ENCODE assay signal across 13 cellular contexts in genomic region chr16:87926246-87927194, GRCh38. TPM values are rescaled to one million over a fixed set of nuclear protein-coding genes. Genes with fewer than 3 reads are reported as not detected.
DNase-seq lines count a peak whose midpoint lies in the region; ATAC-seq lines count a peak whose summit lies in the region.
"Had no signal": no experiment of that assay in that cellular context is flagged by ENCODE, and none has a peak within 500 bp of the region (broad histone marks: within the 10 kb centered on the region; RNA-seq: fewer than 3 reads in every experiment).

No MANE protein-coding gene starts in this region.

- H3K4me1 Mint-ChIP-seq in activated CD4-positive, alpha-beta T cell treated with anti-CD3 and anti-CD28 coated beads for 36 hours: peaks cover 7% of the 10 kb centered on the region
- H3K4me1 Mint-ChIP-seq in activated naive CD8-positive, alpha-beta T cell (ENCODE audit: low read depth): peaks cover 13% of the 10 kb centered on the region
- peaks cover 10% of the 10 kb centered on the region for H3K4me1 Mint-ChIP-seq in stimulated activated effector memory CD8-positive, alpha-beta T cell treated with anti-CD3 and anti-CD28 coated beads, Interleukin-12 subunit alpha, Interleukin-12 subunit beta, amount 100 ng/mL, for 72 hours

- POLR2A ChIA-PET in activated CD4-positive, alpha-beta T cell treated with anti-CD3 and anti-CD28 coated beads for 36 hours (lab: Charles Lee): no interaction called here

- no peak overlapping the region for H3K4me3 Mint-ChIP-seq in activated CD4-positive, alpha-beta T cell treated with anti-CD3 and anti-CD28 coated beads for 36 hours
- peak overlapping the region; percentile 65 for H3K4me3 Mint-ChIP-seq in activated naive CD8-positive, alpha-beta T cell
- no peak overlapping the region for H3K4me3 Mint-ChIP-seq in stimulated activated effector memory CD8-positive, alpha-beta T cell treated with anti-CD3 and anti-CD28 coated beads, Interleukin-12 subunit alpha, Interleukin-12 subunit beta, amount 100 ng/mL, for 72 hours

- ATAC-seq in activated CD4-positive, alpha-beta T cell treated with anti-CD3 and anti-CD28 coated beads for 36 hours: peak; percentile 63
- peak; percentile 48 for ATAC-seq in stimulated activated effector memory CD8-positive, alpha-beta T cell treated with anti-CD3 and anti-CD28 coated beads, Interleukin-12 subunit alpha, Interleukin-12 subunit beta, amount 100 ng/mL, for 72 hours
- no peak for ATAC-seq in HG02884 (IDR thresholded peaks at IDR 0.05; ENCODE audit: unreplicated experiment)

- H3K27me3 Mint-ChIP-seq in activated CD4-positive, alpha-beta T cell treated with anti-CD3 and anti-CD28 coated beads for 36 hours: no peaks in the 10 kb centered on the region
- H3K27me3 Mint-ChIP-seq in activated naive CD8-positive, alpha-beta T cell: no peaks in the 10 kb centered on the region

- intact Hi-C loops in activated CD4-positive, alpha-beta T cell treated with anti-CD3 and anti-CD28 coated beads for 36 hours (cut with DNase I, micrococcal nuclease): no loop called here

- H3K9me3 Mint-ChIP-seq in activated CD4-positive, alpha-beta T cell treated with anti-CD3 and anti-CD28 coated beads for 36 hours (ENCODE audit: low read depth): no peaks in the 10 kb centered on the region
- no peaks in the 10 kb centered on the region for H3K9me3 Mint-ChIP-seq in activated naive CD8-positive, alpha-beta T cell (ENCODE audit: low read depth)
- no peaks in the 10 kb centered on the region for H3K9me3 Mint-ChIP-seq in stimulated activated effector memory CD8-positive, alpha-beta T cell treated with anti-CD3 and anti-CD28 coated beads, Interleukin-12 subunit alpha, Interleukin-12 subunit beta, amount 100 ng/mL, for 72 hours

- DNase-seq in activated CD4-positive, alpha-beta T cell treated with anti-CD3 and anti-CD28 coated beads for 36 hours: peak; percentile 54
- DNase-seq in activated CD4-positive, alpha-beta T cell treated with anti-CD3 and anti-CD28 coated beads, Interleukin-2, amount 50 U/mL, for 1 hour: no peak
- DNase-seq in NCI-H2171 treated with DMSO at 0.1 percent for 48 hours (lab: John Stamatoyannopoulos, UW) (peak; percentile 58), globus pallidus (ENCODE audit: low spot score) (no peak)
- no peak for DNase-seq in stimulated activated effector memory CD8-positive, alpha-beta T cell treated with anti-CD3 and anti-CD28 coated beads, Interleukin-12 subunit alpha, Interleukin-12 subunit beta, amount 100 ng/mL, for 72 hours (ENCODE audit: low spot score in 2 of 2)
- DNase-seq in activated CD8-positive, alpha-beta memory T cell treated with anti-CD3 and anti-CD28 coated beads, Interleukin-2, amount 50 U/mL, for 48 hours: no peak
- DNase-seq: activated gamma-delta T cell treated with Interleukin-2 at 50 U/mL for 16 hours, NCI-H526 had no signal

- H3K36me3 Mint-ChIP-seq in activated CD4-positive, alpha-beta T cell treated with anti-CD3 and anti-CD28 coated beads for 36 hours (ENCODE audit: low read depth): no peaks in the 10 kb centered on the region
- H3K36me3 Mint-ChIP-seq in activated naive CD8-positive, alpha-beta T cell: no peaks in the 10 kb centered on the region
- H3K36me3 Mint-ChIP-seq in stimulated activated effector memory CD8-positive, alpha-beta T cell treated with anti-CD3 and anti-CD28 coated beads, Interleukin-12 subunit alpha, Interleukin-12 subunit beta, amount 100 ng/mL, for 72 hours: no peaks in the 10 kb centered on the region

- no peak overlapping the region for H3K27ac Mint-ChIP-seq in activated CD4-positive, alpha-beta T cell treated with anti-CD3 and anti-CD28 coated beads for 36 hours
- H3K27ac Mint-ChIP-seq in activated naive CD8-positive, alpha-beta T cell: no peak overlapping the region
- H3K27ac Mint-ChIP-seq in stimulated activated effector memory CD8-positive, alpha-beta T cell treated with anti-CD3 and anti-CD28 coated beads, Interleukin-12 subunit alpha, Interleukin-12 subunit beta, amount 100 ng/mL, for 72 hours: no peak overlapping the region

- CTCF ChIA-PET in activated CD4-positive, alpha-beta T cell treated with anti-CD3 and anti-CD28 coated beads for 36 hours (lab: Charles Lee): interaction anchor here (0.6 to 1.2 kb wide), 3 partner anchors 55 to 133 kb away, joined by 3 to 6 read pairs (median 3); no protein-coding TSS in a partner anchor

RNA-seq across cellular contexts. Expression of gene CA5A, which starts 9.8 kb away (rescaled TPM):
- total RNA-seq in activated CD4-positive, alpha-beta T cell treated with anti-CD3 and anti-CD28 coated beads for 36 hours: not detected
- total RNA-seq: dermis microvascular lymphatic vessel endothelial cell, glomerular endothelial cell, skeletal muscle tissue had no signal

RNA-seq across cellular contexts. Expression of gene BANP, which starts 24.7 kb away (rescaled TPM):
- total RNA-seq in activated CD4-positive, alpha-beta T cell treated with anti-CD3 and anti-CD28 coated beads for 36 hours: 10 to 100 TPM; 35.2 to 36.1 TPM

RNA-seq across cellular contexts. Expression of gene SLC7A5, which starts 57.2 kb away (rescaled TPM):
- total RNA-seq in activated CD4-positive, alpha-beta T cell treated with anti-CD3 and anti-CD28 coated beads for 36 hours: 100 to 1,000 TPM; 337 to 354 TPM

Comparison
In these comparisons a context has a peak if more than half of its experiments do, and no peak if none do; other contexts are left out.
1. DNase-seq: peak in activated CD4-positive, alpha-beta T cell treated with anti-CD3 and anti-CD28 coated beads for 36 hours (single experiment) and NCI-H2171 treated with DMSO at 0.1 percent for 48 hours (single experiment); none in activated CD4-positive, alpha-beta T cell treated with anti-CD3 and anti-CD28 coated beads, Interleukin-2, amount 50 U/mL, for 1 hour (single experiment), stimulated activated effector memory CD8-positive, alpha-beta T cell treated with anti-CD3 and anti-CD28 coated beads, Interleukin-12 subunit alpha, Interleukin-12 subunit beta, amount 100 ng/mL, for 72 hours (0 of 2), globus pallidus (single experiment) and activated CD8-positive, alpha-beta memory T cell treated with anti-CD3 and anti-CD28 coated beads, Interleukin-2, amount 50 U/mL, for 48 hours (single experiment).